In the genomic region with DNA sequence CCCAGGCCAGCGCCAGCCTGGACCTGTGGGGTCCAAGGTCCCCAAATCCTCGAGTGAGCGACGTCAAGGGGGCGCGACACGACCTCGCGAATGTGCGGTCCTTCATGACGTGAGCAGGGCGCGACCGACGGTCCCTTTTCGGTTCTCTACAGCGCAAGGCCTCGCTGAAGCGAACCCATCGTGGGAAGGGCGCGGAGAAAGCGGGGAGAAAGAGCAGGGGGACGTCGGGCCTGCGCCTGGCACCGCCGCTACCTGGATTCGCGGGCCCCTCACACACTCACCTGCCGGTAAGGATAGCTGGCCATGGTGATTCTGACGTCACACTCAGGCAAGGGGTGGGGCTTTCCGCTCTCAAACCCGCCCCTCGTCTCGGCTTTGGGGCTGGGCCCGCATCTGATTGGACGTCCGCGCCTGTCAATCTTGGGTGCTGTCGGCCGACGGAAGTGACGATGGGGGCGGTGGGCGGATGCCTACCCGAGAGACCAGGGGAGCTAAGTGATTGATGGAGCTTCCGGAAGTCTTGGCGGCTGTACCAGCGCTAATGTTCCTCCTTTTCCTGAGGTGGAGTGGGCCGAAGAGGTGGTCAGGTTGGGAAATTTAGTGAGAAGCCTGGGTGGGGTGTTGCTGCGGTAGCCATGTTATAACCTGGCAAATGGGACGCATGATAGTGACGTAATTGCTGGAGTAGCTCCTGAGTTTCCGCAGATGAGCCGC, we compare ENCODE assay signal across 1 cellular context.
TF ChIP-seq lines count a peak whose summit lies in the region.

A gene with protein sequence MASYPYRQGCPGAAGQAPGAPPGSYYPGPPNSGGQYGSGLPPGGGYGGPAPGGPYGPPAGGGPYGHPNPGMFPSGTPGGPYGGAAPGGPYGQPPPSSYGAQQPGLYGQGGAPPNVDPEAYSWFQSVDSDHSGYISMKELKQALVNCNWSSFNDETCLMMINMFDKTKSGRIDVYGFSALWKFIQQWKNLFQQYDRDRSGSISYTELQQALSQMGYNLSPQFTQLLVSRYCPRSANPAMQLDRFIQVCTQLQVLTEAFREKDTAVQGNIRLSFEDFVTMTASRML (minus strand): TSS at position 317 of the 714 bp plus-strand sequence. CDS start 12 bp downstream, at position 305.

TF ChIP-seq in HepG2, 621 proteins besides CTCF, POLR2A, EP300 and RAD21 (continued from another document and continues in another):
- TF ChIP-seq, protein P1, sequence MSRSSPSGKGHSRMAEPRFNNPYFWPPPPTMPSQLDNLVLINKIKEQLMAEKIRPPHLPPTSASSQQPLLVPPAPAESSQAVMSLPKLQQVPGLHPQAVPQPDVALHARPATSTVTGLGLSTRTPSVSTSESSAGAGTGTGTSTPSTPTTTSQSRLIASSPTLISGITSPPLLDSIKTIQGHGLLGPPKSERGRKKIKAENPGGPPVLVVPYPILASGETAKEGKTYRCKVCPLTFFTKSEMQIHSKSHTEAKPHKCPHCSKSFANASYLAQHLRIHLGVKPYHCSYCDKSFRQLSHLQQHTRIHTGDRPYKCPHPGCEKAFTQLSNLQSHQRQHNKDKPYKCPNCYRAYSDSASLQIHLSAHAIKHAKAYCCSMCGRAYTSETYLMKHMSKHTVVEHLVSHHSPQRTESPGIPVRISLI (CRISPR knock-in tag; IDR thresholded peaks at IDR 0.05; ENCODE audit: borderline replicate concordance): no peak
- TF ChIP-seq RFXAP (CRISPR knock-in tag; IDR thresholded peaks at IDR 0.05; ENCODE audit: borderline replicate concordance): 0 out of 2 replicates have a peak, but pooled peaks have one; percentile 53
- no peak for TF ChIP-seq NONO (IDR thresholded peaks at IDR 0.05)
- TF ChIP-seq NONO (CRISPR knock-in tag; conservative IDR thresholded peaks at IDR 0.05): peak; percentile 94
- TF ChIP-seq BRCA1 (CRISPR knock-in tag; IDR thresholded peaks at IDR 0.05): no peak
- TF ChIP-seq ZNF12 (CRISPR knock-in tag; IDR thresholded peaks at IDR 0.05): peak; percentile 50; the same call in 1 of the 2 replicates
- TF ChIP-seq GATAD1 (CRISPR knock-in tag; IDR thresholded peaks at IDR 0.05): peak; percentile 95
- TF ChIP-seq, protein P2, sequence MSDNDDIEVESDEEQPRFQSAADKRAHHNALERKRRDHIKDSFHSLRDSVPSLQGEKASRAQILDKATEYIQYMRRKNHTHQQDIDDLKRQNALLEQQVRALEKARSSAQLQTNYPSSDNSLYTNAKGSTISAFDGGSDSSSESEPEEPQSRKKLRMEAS (IDR thresholded peaks at IDR 0.05): peak; percentile 73; the same call in 1 of the 2 replicates
- TF ChIP-seq KDM5A (IDR thresholded peaks at IDR 0.05; ENCODE audit: borderline replicate concordance, low read length): peak; percentile 97
- peak; percentile 72 for TF ChIP-seq POLR2G (IDR thresholded peaks at IDR 0.05; ENCODE audit: low read depth, low read length)
- TF ChIP-seq RBM39 (IDR thresholded peaks at IDR 0.05; ENCODE audit: low read depth, low read length, poor library complexity, severe bottlenecking): peak; percentile 51
- TF ChIP-seq ZNF501 (CRISPR knock-in tag; IDR thresholded peaks at IDR 0.05): peak; percentile 74; the same call in 1 of the 2 replicates
- TF ChIP-seq FOSL2 (CRISPR knock-in tag; IDR thresholded peaks at IDR 0.05): peak; percentile 30; the same call in 1 of the 2 replicates
- TF ChIP-seq, protein P3, sequence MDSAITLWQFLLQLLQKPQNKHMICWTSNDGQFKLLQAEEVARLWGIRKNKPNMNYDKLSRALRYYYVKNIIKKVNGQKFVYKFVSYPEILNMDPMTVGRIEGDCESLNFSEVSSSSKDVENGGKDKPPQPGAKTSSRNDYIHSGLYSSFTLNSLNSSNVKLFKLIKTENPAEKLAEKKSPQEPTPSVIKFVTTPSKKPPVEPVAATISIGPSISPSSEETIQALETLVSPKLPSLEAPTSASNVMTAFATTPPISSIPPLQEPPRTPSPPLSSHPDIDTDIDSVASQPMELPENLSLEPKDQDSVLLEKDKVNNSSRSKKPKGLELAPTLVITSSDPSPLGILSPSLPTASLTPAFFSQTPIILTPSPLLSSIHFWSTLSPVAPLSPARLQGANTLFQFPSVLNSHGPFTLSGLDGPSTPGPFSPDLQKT (CRISPR knock-in tag; IDR thresholded peaks at IDR 0.05; ENCODE audit: borderline replicate concordance): no peak
- TF ChIP-seq, protein P4, sequence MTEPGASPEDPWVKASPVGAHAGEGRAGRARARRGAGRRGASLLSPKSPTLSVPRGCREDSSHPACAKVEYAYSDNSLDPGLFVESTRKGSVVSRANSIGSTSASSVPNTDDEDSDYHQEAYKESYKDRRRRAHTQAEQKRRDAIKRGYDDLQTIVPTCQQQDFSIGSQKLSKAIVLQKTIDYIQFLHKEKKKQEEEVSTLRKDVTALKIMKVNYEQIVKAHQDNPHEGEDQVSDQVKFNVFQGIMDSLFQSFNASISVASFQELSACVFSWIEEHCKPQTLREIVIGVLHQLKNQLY (CRISPR knock-in tag; IDR thresholded peaks at IDR 0.05): peak; percentile 59; the same call in 1 of the 2 replicates
- TF ChIP-seq YY1 (IDR thresholded peaks at IDR 0.05; ENCODE audit: insufficient read depth, insufficient replicate concordance, low read depth, low read length): peak; percentile 98
- TF ChIP-seq HMG20B (CRISPR knock-in tag; conservative IDR thresholded peaks at IDR 0.05): 0 out of 2 replicates have a peak, but pooled peaks have one; percentile 28
- TF ChIP-seq ZNF225 (CRISPR knock-in tag; IDR thresholded peaks at IDR 0.05): 0 out of 2 replicates have a peak, but pooled peaks have one; percentile 58
- TF ChIP-seq, protein P5, sequence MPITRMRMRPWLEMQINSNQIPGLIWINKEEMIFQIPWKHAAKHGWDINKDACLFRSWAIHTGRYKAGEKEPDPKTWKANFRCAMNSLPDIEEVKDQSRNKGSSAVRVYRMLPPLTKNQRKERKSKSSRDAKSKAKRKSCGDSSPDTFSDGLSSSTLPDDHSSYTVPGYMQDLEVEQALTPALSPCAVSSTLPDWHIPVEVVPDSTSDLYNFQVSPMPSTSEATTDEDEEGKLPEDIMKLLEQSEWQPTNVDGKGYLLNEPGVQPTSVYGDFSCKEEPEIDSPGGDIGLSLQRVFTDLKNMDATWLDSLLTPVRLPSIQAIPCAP (CRISPR knock-in tag; IDR thresholded peaks at IDR 0.05; ENCODE audit: low read depth): peak; percentile 28; the same call in 1 of the 2 replicates
- TF ChIP-seq ZFP36L2 (CRISPR knock-in tag; IDR thresholded peaks at IDR 0.05): no peak
- peak; percentile 33; the same call in 1 of the 2 replicates for TF ChIP-seq KLF6 (CRISPR knock-in tag; IDR thresholded peaks at IDR 0.05)
- peak; percentile 90 for TF ChIP-seq DMAP1 (CRISPR knock-in tag; IDR thresholded peaks at IDR 0.05)
- peak; percentile 97 for TF ChIP-seq SP4 (CRISPR knock-in tag; IDR thresholded peaks at IDR 0.05)
- TF ChIP-seq PAF1 (CRISPR knock-in tag; IDR thresholded peaks at IDR 0.05): no peak
- TF ChIP-seq, protein P6, sequence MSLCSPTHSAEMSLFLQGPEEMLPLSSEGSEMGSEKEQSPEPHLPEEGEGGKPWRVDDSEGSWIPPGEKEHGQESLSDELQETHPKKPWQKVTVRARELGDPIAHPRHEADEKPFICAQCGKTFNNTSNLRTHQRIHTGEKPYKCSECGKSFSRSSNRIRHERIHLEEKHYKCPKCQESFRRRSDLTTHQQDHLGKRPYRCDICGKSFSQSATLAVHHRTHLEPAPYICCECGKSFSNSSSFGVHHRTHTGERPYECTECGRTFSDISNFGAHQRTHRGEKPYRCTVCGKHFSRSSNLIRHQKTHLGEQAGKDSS (CRISPR knock-in tag; IDR thresholded peaks at IDR 0.05; ENCODE audit: borderline replicate concordance, low read depth): no peak
- TF ChIP-seq TARDBP (CRISPR knock-in tag; IDR thresholded peaks at IDR 0.05): peak; percentile 79; the same call in 1 of the 2 replicates
- TF ChIP-seq, protein P7, sequence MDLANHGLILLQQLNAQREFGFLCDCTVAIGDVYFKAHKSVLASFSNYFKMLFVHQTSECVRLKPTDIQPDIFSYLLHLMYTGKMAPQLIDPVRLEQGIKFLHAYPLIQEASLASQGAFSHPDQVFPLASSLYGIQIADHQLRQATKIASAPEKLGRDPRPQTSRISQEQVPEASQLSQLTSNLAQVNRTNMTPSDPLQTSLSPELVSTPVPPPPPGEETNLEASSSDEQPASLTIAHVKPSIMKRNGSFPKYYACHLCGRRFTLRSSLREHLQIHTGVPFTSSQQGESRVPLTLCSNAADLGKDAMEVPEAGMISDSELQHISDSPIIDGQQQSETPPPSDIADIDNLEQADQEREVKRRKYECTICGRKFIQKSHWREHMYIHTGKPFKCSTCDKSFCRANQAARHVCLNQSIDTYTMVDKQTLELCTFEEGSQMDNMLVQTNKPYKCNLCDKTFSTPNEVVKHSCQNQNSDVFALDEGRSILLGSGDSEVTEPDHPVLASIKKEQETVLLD (CRISPR knock-in tag; IDR thresholded peaks at IDR 0.05; ENCODE audit: low read depth): peak; percentile 66; the same call in 1 of the 2 replicates
- TF ChIP-seq, protein P8, sequence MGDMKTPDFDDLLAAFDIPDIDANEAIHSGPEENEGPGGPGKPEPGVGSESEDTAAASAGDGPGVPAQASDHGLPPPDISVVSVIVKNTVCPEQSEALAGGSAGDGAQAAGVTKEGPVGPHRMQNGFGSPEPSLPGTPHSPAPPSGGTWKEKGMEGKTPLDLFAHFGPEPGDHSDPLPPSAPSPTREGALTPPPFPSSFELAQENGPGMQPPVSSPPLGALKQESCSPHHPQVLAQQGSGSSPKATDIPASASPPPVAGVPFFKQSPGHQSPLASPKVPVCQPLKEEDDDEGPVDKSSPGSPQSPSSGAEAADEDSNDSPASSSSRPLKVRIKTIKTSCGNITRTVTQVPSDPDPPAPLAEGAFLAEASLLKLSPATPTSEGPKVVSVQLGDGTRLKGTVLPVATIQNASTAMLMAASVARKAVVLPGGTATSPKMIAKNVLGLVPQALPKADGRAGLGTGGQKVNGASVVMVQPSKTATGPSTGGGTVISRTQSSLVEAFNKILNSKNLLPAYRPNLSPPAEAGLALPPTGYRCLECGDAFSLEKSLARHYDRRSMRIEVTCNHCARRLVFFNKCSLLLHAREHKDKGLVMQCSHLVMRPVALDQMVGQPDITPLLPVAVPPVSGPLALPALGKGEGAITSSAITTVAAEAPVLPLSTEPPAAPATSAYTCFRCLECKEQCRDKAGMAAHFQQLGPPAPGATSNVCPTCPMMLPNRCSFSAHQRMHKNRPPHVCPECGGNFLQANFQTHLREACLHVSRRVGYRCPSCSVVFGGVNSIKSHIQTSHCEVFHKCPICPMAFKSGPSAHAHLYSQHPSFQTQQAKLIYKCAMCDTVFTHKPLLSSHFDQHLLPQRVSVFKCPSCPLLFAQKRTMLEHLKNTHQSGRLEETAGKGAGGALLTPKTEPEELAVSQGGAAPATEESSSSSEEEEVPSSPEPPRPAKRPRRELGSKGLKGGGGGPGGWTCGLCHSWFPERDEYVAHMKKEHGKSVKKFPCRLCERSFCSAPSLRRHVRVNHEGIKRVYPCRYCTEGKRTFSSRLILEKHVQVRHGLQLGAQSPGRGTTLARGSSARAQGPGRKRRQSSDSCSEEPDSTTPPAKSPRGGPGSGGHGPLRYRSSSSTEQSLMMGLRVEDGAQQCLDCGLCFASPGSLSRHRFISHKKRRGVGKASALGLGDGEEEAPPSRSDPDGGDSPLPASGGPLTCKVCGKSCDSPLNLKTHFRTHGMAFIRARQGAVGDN (CRISPR knock-in tag; IDR thresholded peaks at IDR 0.05): peak; percentile 91
- TF ChIP-seq HNF4A (CRISPR knock-in tag; IDR thresholded peaks at IDR 0.05): peak; percentile 94
- no peak for TF ChIP-seq ZNF879 (CRISPR knock-in tag; IDR thresholded peaks at IDR 0.05)
- TF ChIP-seq IRF2 (CRISPR knock-in tag; IDR thresholded peaks at IDR 0.05): peak; percentile 72
- peak; percentile 44; the same call in 1 of the 2 replicates for TF ChIP-seq GATAD2A (CRISPR knock-in tag; IDR thresholded peaks at IDR 0.05)
- TF ChIP-seq AHR (CRISPR knock-in tag; IDR thresholded peaks at IDR 0.05): no peak; the same call in 1 of the 2 replicates
- TF ChIP-seq THAP11 (CRISPR knock-in tag; IDR thresholded peaks at IDR 0.05): peak; percentile 87
- TF ChIP-seq, protein P9, sequence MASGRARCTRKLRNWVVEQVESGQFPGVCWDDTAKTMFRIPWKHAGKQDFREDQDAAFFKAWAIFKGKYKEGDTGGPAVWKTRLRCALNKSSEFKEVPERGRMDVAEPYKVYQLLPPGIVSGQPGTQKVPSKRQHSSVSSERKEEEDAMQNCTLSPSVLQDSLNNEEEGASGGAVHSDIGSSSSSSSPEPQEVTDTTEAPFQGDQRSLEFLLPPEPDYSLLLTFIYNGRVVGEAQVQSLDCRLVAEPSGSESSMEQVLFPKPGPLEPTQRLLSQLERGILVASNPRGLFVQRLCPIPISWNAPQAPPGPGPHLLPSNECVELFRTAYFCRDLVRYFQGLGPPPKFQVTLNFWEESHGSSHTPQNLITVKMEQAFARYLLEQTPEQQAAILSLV (CRISPR knock-in tag; IDR thresholded peaks at IDR 0.05; ENCODE audit: borderline replicate concordance): peak; percentile 90; the same call in 1 of the 2 replicates
- TF ChIP-seq KDM4B (CRISPR knock-in tag; IDR thresholded peaks at IDR 0.05): peak; percentile 58; the same call in 1 of the 2 replicates
- TF ChIP-seq ZNF441 (CRISPR knock-in tag; IDR thresholded peaks at IDR 0.05; ENCODE audit: borderline replicate concordance): 0 out of 2 replicates have a peak, but pooled peaks have one; percentile 7
- TF ChIP-seq SAP130 (CRISPR knock-in tag; IDR thresholded peaks at IDR 0.05; ENCODE audit: low read depth): peak; percentile 71
- TF ChIP-seq, protein P10, sequence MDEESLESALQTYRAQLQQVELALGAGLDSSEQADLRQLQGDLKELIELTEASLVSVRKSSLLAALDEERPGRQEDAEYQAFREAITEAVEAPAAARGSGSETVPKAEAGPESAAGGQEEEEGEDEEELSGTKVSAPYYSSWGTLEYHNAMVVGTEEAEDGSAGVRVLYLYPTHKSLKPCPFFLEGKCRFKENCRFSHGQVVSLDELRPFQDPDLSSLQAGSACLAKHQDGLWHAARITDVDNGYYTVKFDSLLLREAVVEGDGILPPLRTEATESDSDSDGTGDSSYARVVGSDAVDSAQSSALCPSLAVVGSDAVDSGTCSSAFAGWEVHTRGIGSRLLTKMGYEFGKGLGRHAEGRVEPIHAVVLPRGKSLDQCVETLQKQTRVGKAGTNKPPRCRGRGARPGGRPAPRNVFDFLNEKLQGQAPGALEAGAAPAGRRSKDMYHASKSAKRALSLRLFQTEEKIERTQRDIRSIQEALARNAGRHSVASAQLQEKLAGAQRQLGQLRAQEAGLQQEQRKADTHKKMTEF (CRISPR knock-in tag; IDR thresholded peaks at IDR 0.05): peak; percentile 90; the same call in 1 of the 2 replicates
- TF ChIP-seq KDM3A (CRISPR knock-in tag; IDR thresholded peaks at IDR 0.05; ENCODE audit: low read depth): peak; percentile 79; the same call in 1 of the 2 replicates
- peak; percentile 76; the same call in 1 of the 2 replicates for TF ChIP-seq ZNF737 (CRISPR knock-in tag; IDR thresholded peaks at IDR 0.05; ENCODE audit: borderline replicate concordance)
- TF ChIP-seq RFX5 (IDR thresholded peaks at IDR 0.05; ENCODE audit: low read depth, low read length): peak; percentile 88
- no peak for TF ChIP-seq ZNF460 (CRISPR knock-in tag; IDR thresholded peaks at IDR 0.05; ENCODE audit: borderline replicate concordance)
- TF ChIP-seq ZNF747 (CRISPR knock-in tag; IDR thresholded peaks at IDR 0.05; ENCODE audit: borderline replicate concordance): no peak
- TF ChIP-seq CREM (IDR thresholded peaks at IDR 0.05): peak; percentile 99
- peak; percentile 98 for TF ChIP-seq CREM (CRISPR knock-in tag; IDR thresholded peaks at IDR 0.05)
- TF ChIP-seq FOXP1 (IDR thresholded peaks at IDR 0.05): no peak
- no peak for TF ChIP-seq FOXP1 (CRISPR knock-in tag; IDR thresholded peaks at IDR 0.05)
